24 cellular contexts compared by ENCODE assay signal in the genomic region with DNA sequence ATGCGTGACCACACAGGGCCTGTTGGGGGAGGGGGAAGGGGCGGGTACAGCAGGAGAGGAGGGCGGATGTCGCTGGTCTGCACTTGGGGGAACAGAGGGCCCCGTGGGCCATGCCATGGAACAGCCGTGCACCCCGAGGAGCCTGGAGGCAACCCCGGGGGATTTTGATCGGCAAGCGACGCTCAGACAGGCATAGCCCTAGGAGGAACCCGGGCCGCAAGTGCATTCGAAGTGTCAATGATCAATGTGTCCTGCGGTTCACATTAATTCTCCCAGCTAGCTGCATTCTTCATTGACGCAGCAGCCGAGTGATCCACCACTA.
"Had no signal": no experiment of that assay in that cellular context is flagged by ENCODE, and none has a peak within 500 bp of the region (broad histone marks: within the 10 kb centered on the region; RNA-seq: fewer than 3 reads in every experiment).

No MANE protein-coding gene starts in this region.

- H3K36me3 ChIP-seq: esophagus squamous epithelium, gastroesophageal sphincter, prostate gland, right lobe of liver, suprapubic skin, thyroid gland, upper lobe of left lung, vagina had no signal

- H2AFZ ChIP-seq: parathyroid adenoma had no signal

- DNase-seq: dermis blood vessel endothelial cell; esophagus squamous epithelium; foreskin fibroblast; glutamatergic neuron; kidney; left colon; left ventricle myocardium superior; mesenchymal stem cell; naive B cell; occipital lobe; stimulated activated CD4-positive, alpha-beta T cell treated with anti-CD3 and anti-CD28 coated beads, Interleukin-2, amount 100 ng/mL, for 24 hours; stimulated activated CD4-positive, alpha-beta T cell treated with anti-CD3 and anti-CD28 coated beads, Interleukin-4, amount 100 ng/mL, for 4 hours; stimulated activated naive B cell treated with anti-CD40 and anti-IgM and Interleukin-4, amounts not matched to agents 10 μg/mL and 1 μg/mL and 100 μg/mL, for 72 hours; thyroid gland had no signal

- H3K4me1 Mint-ChIP-seq: naive B cell; nephron; stimulated activated naive B cell treated with anti-CD40 and anti-IgM and Interleukin-4, amounts not matched to agents 10 μg/mL and 1 μg/mL and 100 μg/mL, for 72 hours had no signal

- H3K79me2 ChIP-seq: parathyroid adenoma had no signal

- ATAC-seq: gastroesophageal sphincter; left colon; left ventricle myocardium superior; stimulated activated naive B cell treated with anti-CD40 and anti-IgM and Interleukin-4, amounts not matched to agents 10 μg/mL and 1 μg/mL and 100 μg/mL, for 72 hours had no signal

- H3K27ac Mint-ChIP-seq: naive B cell; nephron; stimulated activated naive B cell treated with anti-CD40 and anti-IgM and Interleukin-4, amounts not matched to agents 10 μg/mL and 1 μg/mL and 100 μg/mL, for 72 hours had no signal

- FAIRE-seq: colon, kidney had no signal

- H3K9me3 ChIP-seq: prostate gland, right lobe of liver, suprapubic skin, thyroid gland had no signal

- H3K27me3 ChIP-seq: right lobe of liver, thyroid gland, vagina had no signal

- H3K4me1 ChIP-seq: parathyroid adenoma, prostate gland, right lobe of liver, suprapubic skin, thyroid gland, upper lobe of left lung, vagina had no signal

- H3K4me3 Mint-ChIP-seq: naive B cell; nephron; stimulated activated naive B cell treated with anti-CD40 and anti-IgM and Interleukin-4, amounts not matched to agents 10 μg/mL and 1 μg/mL and 100 μg/mL, for 72 hours had no signal

- H3K27ac ChIP-seq: esophagus squamous epithelium, gastroesophageal sphincter, parathyroid adenoma, prostate gland, right lobe of liver, suprapubic skin, thyroid gland, upper lobe of left lung, vagina had no signal

- H3K4me3 ChIP-seq: esophagus squamous epithelium, gastroesophageal sphincter, lung, prostate gland, right lobe of liver, suprapubic skin, thyroid gland, upper lobe of left lung, vagina had no signal
